In genomic region chr6:149963462-149964242, GRCh38 we compare ENCODE assay signal across 8 cellular contexts. TPM values are rescaled to one million over a fixed set of nuclear protein-coding genes. Genes with fewer than 3 reads are reported as not detected.
A peak's percentile ranks its signal among the peaks of the same experiment; 100 is the strongest.
DNase-seq lines count a peak whose midpoint lies in the region; ATAC-seq and TF ChIP-seq lines count a peak whose summit lies in the region.

TSS of gene ULBP1 (plus strand) at chr6:149963943. CDS start at chr6:149964050, 107 bp downstream.

- peak within 1 kb of the TSS; percentile 89 for H3K27ac Mint-ChIP-seq in endodermal cell

- H3K9me3 Mint-ChIP-seq in endodermal cell: no peaks in the 10 kb centered on the region

- H3K9me3 ChIP-seq in endodermal cell (ENCODE audit: control insufficient read depth, low read length) (no peaks in the 10 kb centered on the region), mesodermal cell (ENCODE audit: control insufficient read depth, low read length) (no peaks in the 10 kb centered on the region)

- peak within 1 kb of the TSS; percentile 62 for H3K4me3 Mint-ChIP-seq in endodermal cell

- peak within 1 kb of the TSS; percentile 45 for H3K4me3 ChIP-seq in GM06990 (replicated peaks; ENCODE audit: low read depth, low read length)
- peak within 1 kb of the TSS; percentile 84 for H3K4me3 ChIP-seq in endodermal cell (ENCODE audit: low read length)
- H3K4me3 ChIP-seq in mesodermal cell (ENCODE audit: extremely low read depth, insufficient read depth, low read length, poor library complexity, severe bottlenecking): peak within 1 kb of the TSS; percentile 42

- H3K36me3 ChIP-seq in GM06990 (ENCODE audit: control insufficient read depth, insufficient read depth, low read length) (no peaks in the 10 kb centered on the region), endodermal cell (ENCODE audit: control insufficient read depth, insufficient read depth, low read length) (no peaks in the 10 kb centered on the region), mesodermal cell (ENCODE audit: control insufficient read depth, insufficient read depth, low read length) (no peaks in the 10 kb centered on the region)

- H3K4me1 Mint-ChIP-seq in endodermal cell: peaks cover 10% of the 10 kb centered on the region

- peaks cover 100% of the 10 kb centered on the region for H3K27me3 Mint-ChIP-seq in endodermal cell (ENCODE audit: insufficient read depth)

- WGBS in endodermal cell (ENCODE audit: insufficient coverage in 1 of 2, insufficient read length in 1 of 2), 2 experiments: 0% methylated on average over 21 to 57 of the region's 57 CpGs
- WGBS in mesodermal cell (ENCODE audit: insufficient coverage in 2 of 2), 2 experiments: 0 to 1% methylated on average over 52 to 53 of the region's 57 CpGs

- H3K36me3 Mint-ChIP-seq in endodermal cell (ENCODE audit: low read depth): no peaks in the 10 kb centered on the region

- H3K27me3 ChIP-seq in GM06990 (replicated peaks; ENCODE audit: control insufficient read depth, insufficient read depth, low read length): peaks cover 5% of the 10 kb centered on the region
- H3K27me3 ChIP-seq in endodermal cell (ENCODE audit: control insufficient read depth, insufficient read depth, low read length, poor library complexity, severe bottlenecking): peaks cover 100% of the 10 kb centered on the region

- peak within 1 kb of the TSS; percentile 67 for H3K27ac ChIP-seq in endodermal cell (ENCODE audit: low read depth, low read length)
- H3K27ac ChIP-seq in mesodermal cell (ENCODE audit: low read depth, low read length, severe bottlenecking): peak within 1 kb of the TSS; percentile 69

- DNase-seq in GM06990 (ENCODE audit: extremely low read depth, insufficient read length): peak; percentile 75
- peak; percentile 74 for DNase-seq in NCI-H774 (lab: John Stamatoyannopoulos, UW)
- DNase-seq in activated CD8-positive, alpha-beta memory T cell treated with anti-CD3 and anti-CD28 coated beads for 1 hour (ENCODE audit: extremely low read depth in 1 of 2, low read depth in 1 of 2): peak; percentile 40 to 57
- peak; percentile 95 for DNase-seq in endodermal cell
- peak; percentile 59 for DNase-seq in stimulated activated CD8-positive, alpha-beta memory T cell treated with anti-CD3 and anti-CD28 coated beads, Interleukin-15, amount 100 ng/mL, for 24 hours (ENCODE audit: low read depth)

- TF ChIP-seq CTCF in GM06990 (IDR thresholded peaks at IDR 0.05; ENCODE audit: insufficient read depth, low read length, poor library complexity, severe bottlenecking) (no peak), endodermal cell (conservative IDR thresholded peaks at IDR 0.05) (peak; percentile 14)

- peak; percentile 61 for ATAC-seq in HG03432 (IDR thresholded peaks at IDR 0.05; ENCODE audit: unreplicated experiment)
- no peak for ATAC-seq in HG03139 (IDR thresholded peaks at IDR 0.05; ENCODE audit: unreplicated experiment)

- H3K9ac ChIP-seq in endodermal cell (ENCODE audit: extremely low read depth, low read length, poor library complexity, severe bottlenecking): peak within 1 kb of the TSS; percentile 68

- H3K4me1 ChIP-seq in endodermal cell (ENCODE audit: control insufficient read depth, insufficient read depth, low read length) (no peaks in the 10 kb centered on the region), mesodermal cell (ENCODE audit: control insufficient read depth, insufficient read depth, low read length, poor library complexity, severe bottlenecking) (peaks cover 8% of the 10 kb centered on the region)

RNA-seq across cellular contexts. Expression of gene ULBP1, which starts in this region (rescaled TPM):
- under 1 TPM; 0.31 to 0.55 TPM for total RNA-seq in endodermal cell
- 4.0 TPM for polyA plus RNA-seq in endodermal cell (2013, experiment 1 of 2)
- 2.5 TPM for polyA plus RNA-seq in endodermal cell (2013, experiment 2 of 2)
- polyA plus RNA-seq in mesodermal cell (2013, experiment 1 of 2): 3.6 TPM
- 3.4 TPM for polyA plus RNA-seq in mesodermal cell (2013, experiment 2 of 2)
